Comparison of ENCODE assay signal across 27 cellular contexts in the genomic region with DNA sequence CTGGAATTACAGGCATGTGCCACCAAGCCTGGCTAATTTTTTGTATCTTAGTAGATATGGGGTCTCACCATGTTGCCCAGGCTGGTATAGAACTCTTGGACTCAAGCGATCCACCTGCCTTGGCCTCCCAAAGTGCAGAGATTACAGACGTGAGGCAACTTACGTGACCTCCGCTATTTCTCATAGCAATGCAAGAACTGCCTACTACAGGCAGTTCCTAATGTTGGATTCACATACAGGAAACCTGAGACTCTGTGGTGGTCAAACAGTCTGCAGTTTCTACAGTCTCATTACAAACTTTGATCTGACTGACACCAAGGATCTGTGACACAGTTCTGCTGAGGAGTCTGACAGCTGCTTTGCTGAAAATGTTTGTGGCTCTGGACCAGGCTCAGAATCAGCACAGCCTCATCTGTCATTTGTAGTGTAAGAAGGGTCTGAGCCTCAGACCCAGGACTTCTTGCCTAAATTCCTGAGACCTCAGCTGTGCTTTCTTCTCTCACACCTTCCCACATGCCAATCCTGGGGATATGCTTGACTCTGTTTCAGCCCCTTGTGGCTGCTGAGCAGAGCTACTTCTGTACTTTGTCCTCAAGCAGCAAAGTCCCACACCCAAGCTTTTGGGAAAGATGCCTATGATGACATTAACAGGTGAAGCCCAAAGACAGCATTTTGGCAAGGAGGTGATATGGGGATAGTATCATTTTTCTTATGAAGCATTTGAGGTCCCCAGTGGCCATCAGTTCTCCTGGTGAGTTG. TPM values are rescaled to one million over a fixed set of nuclear protein-coding genes. Genes with fewer than 3 reads are reported as not detected.
"Had no signal": no experiment of that assay in that cellular context is flagged by ENCODE, and none has a peak within 500 bp of the region (broad histone marks: within the 10 kb centered on the region; RNA-seq: fewer than 3 reads in every experiment).

No MANE protein-coding gene starts in this region.

- H3K4me1 ChIP-seq: breast epithelium had no signal

- H3K27ac Mint-ChIP-seq: activated CD4-positive, alpha-beta memory T cell treated with anti-CD3 and anti-CD28 coated beads, Interleukin-2, amount 10 ng/mL, durations not matched to agents 7 days and 5 days; activated CD4-positive, alpha-beta T cell treated with anti-CD3 and anti-CD28 coated beads for 36 hours; activated naive CD4-positive, alpha-beta T cell treated with anti-CD3 and anti-CD28 coated beads, Interleukin-2, amount 10 ng/mL, durations not matched to agents 7 days and 5 days; activated naive CD8-positive, alpha-beta T cell treated with anti-CD3 and anti-CD28 coated beads for 36 hours; activated T-cell treated with anti-CD3 and anti-CD28 coated beads, Interleukin-2, amount 50 U/mL, for 72 hours; activated T-helper 2 cell treated with anti-CD3 and anti-CD28 coated beads, Interferon-gamma antibody, Interleukin-2, Interleukin-4, amounts not matched to agents 10 μg/mL and 5 μg/mL and 100 μg/mL, durations not matched to agents 14 hours and 24 hours and 36 hours had no signal

- ATAC-seq: activated CD4-positive, alpha-beta T cell treated with anti-CD3 and anti-CD28 coated beads for 36 hours; activated T-cell treated with anti-CD3 and anti-CD28 coated beads, Interleukin-2, amount 50 U/mL, for 72 hours had no signal

- H3K4me3 Mint-ChIP-seq: activated CD4-positive, alpha-beta memory T cell treated with anti-CD3 and anti-CD28 coated beads, Interleukin-2, amount 10 ng/mL, durations not matched to agents 7 days and 5 days; activated CD4-positive, alpha-beta T cell treated with anti-CD3 and anti-CD28 coated beads for 36 hours; activated naive CD4-positive, alpha-beta T cell treated with anti-CD3 and anti-CD28 coated beads, Interleukin-2, amount 10 ng/mL, durations not matched to agents 7 days and 5 days; activated naive CD8-positive, alpha-beta T cell treated with anti-CD3 and anti-CD28 coated beads for 36 hours; activated T-cell treated with anti-CD3 and anti-CD28 coated beads, Interleukin-2, amount 50 U/mL, for 72 hours had no signal

- H3K36me3 Mint-ChIP-seq: activated naive CD4-positive, alpha-beta T cell treated with anti-CD3 and anti-CD28 coated beads, Interleukin-2, amount 10 ng/mL, durations not matched to agents 7 days and 5 days; activated naive CD8-positive, alpha-beta T cell treated with anti-CD3 and anti-CD28 coated beads for 36 hours had no signal

- H3K27me3 Mint-ChIP-seq: activated CD4-positive, alpha-beta memory T cell treated with anti-CD3 and anti-CD28 coated beads, Interleukin-2, amount 10 ng/mL, durations not matched to agents 7 days and 5 days; activated CD4-positive, alpha-beta T cell treated with anti-CD3 and anti-CD28 coated beads for 36 hours; activated naive CD4-positive, alpha-beta T cell treated with anti-CD3 and anti-CD28 coated beads, Interleukin-2, amount 10 ng/mL, durations not matched to agents 7 days and 5 days; activated naive CD8-positive, alpha-beta T cell treated with anti-CD3 and anti-CD28 coated beads for 36 hours had no signal

- DNase-seq: activated CD4-positive, alpha-beta memory T cell treated with anti-CD3 and anti-CD28 coated beads, Interleukin-2, amount 10 ng/mL, durations not matched to agents 7 days and 5 days; activated CD4-positive, alpha-beta T cell treated with anti-CD3 and anti-CD28 coated beads for 36 hours; activated CD4-positive, alpha-beta T cell treated with anti-CD3 and anti-CD28 coated beads, Interleukin-2, amount 50 U/mL, for 1 hour; activated CD8-positive, alpha-beta memory T cell treated with anti-CD3 and anti-CD28 coated beads, Interleukin-2, amount 50 U/mL, for 4 hours; activated gamma-delta T cell treated with Interleukin-2 at 50 U/mL for 16 hours; activated naive CD4-positive, alpha-beta T cell treated with anti-CD3 and anti-CD28 coated beads, Interleukin-2, amount 10 ng/mL, durations not matched to agents 7 days and 5 days; activated naive CD8-positive, alpha-beta T cell treated with anti-CD3 and anti-CD28 coated beads for 36 hours; activated T-cell treated with anti-CD3 and anti-CD28 coated beads, Interleukin-2, amount 50 U/mL, for 72 hours; central memory CD4-positive, alpha-beta T cell; NCI-H1092; NCI-H1417; NCI-H1930; NCI-H2171; NCI-H2227 treated with DMSO at 0.1 percent for 48 hours; NCI-H446 treated with DMSO at 0.1 percent for 48 hours; NCI-H524 treated with DMSO at 0.1 percent for 48 hours; NCI-H748 treated with DMSO at 0.1 percent for 48 hours; SIG-M5; T-helper 1 cell had no signal

- H3K27me3 ChIP-seq: breast epithelium had no signal

- H3K36me3 ChIP-seq: breast epithelium had no signal

- H3K27ac ChIP-seq: breast epithelium, VCaP had no signal

- H3K4me1 Mint-ChIP-seq: activated CD4-positive, alpha-beta memory T cell treated with anti-CD3 and anti-CD28 coated beads, Interleukin-2, amount 10 ng/mL, durations not matched to agents 7 days and 5 days; activated CD4-positive, alpha-beta T cell treated with anti-CD3 and anti-CD28 coated beads for 36 hours; activated naive CD4-positive, alpha-beta T cell treated with anti-CD3 and anti-CD28 coated beads, Interleukin-2, amount 10 ng/mL, durations not matched to agents 7 days and 5 days; activated naive CD8-positive, alpha-beta T cell treated with anti-CD3 and anti-CD28 coated beads for 36 hours had no signal

- H3K9me3 Mint-ChIP-seq: activated T-helper 2 cell treated with anti-CD3 and anti-CD28 coated beads, Interferon-gamma antibody, Interleukin-2, Interleukin-4, amounts not matched to agents 10 μg/mL and 5 μg/mL and 100 μg/mL, durations not matched to agents 14 hours and 24 hours and 36 hours had no signal

- H3K4me3 ChIP-seq: breast epithelium had no signal

RNA-seq across cellular contexts. Expression of gene CYP2C9, which starts 48.0 kb away (rescaled TPM):
- total RNA-seq: activated CD4-positive, alpha-beta memory T cell treated with anti-CD3 and anti-CD28 coated beads, Interleukin-2, amount 10 ng/mL, durations not matched to agents 7 days and 5 days; activated CD4-positive, alpha-beta T cell treated with anti-CD3 and anti-CD28 coated beads for 36 hours; activated naive CD8-positive, alpha-beta T cell treated with anti-CD3 and anti-CD28 coated beads for 36 hours; activated T-cell treated with anti-CD3 and anti-CD28 coated beads, Interleukin-2, amount 50 U/mL, for 72 hours; activated T-helper 2 cell treated with anti-CD3 and anti-CD28 coated beads, Interferon-gamma antibody, Interleukin-2, Interleukin-4, amounts not matched to agents 10 μg/mL and 5 μg/mL and 100 μg/mL, durations not matched to agents 14 hours and 24 hours and 36 hours; breast epithelium; LHCN-M2; M059J; OCI-LY7; RPMI7951; T-helper 2 cell treated with Interferon-gamma antibody and Interleukin-4, amounts not matched to agents 100 ng/mL and 5 ng/mL, for 36 hours had no signal
